In genomic region chr19:17855333-17856152, GRCh38 we compare ENCODE assay signal across 9 cellular contexts. TPM values are rescaled to one million over a fixed set of nuclear protein-coding genes. Genes with fewer than 3 reads are reported as not detected.
DNase-seq lines count a peak whose midpoint lies in the region; ATAC-seq, FAIRE-seq and TF ChIP-seq lines count a peak whose summit lies in the region.
"Had no signal": no experiment of that assay in that cellular context is flagged by ENCODE, and none has a peak within 500 bp of the region (broad histone marks: within the 10 kb centered on the region; RNA-seq: fewer than 3 reads in every experiment).

No MANE protein-coding gene starts in this region.

- H3K4me2 ChIP-seq in GM23338 (no peak overlapping the region), HepG2 (ENCODE audit: low read depth, low read length) (peak overlapping the region; percentile 16; the same call in 1 of the 2 replicates)

- peaks cover 5% of the 10 kb centered on the region for H3K36me3 ChIP-seq in GM23338 (ENCODE audit: insufficient read depth)
- no peaks in the 10 kb centered on the region for H3K36me3 ChIP-seq in HepG2 (replicated peaks in 1 of 2; ENCODE audit: control insufficient read depth in 1 of 2, insufficient read depth in 2 of 2, low read length in 2 of 2)

- POLR2A ChIA-PET in HepG2 (lab: Yijun Ruan, JAX): interaction anchor here (0.9 kb wide), 1 partner anchor 9 kb away, joined by 3 read pairs; no protein-coding TSS in a partner anchor

- intact Hi-C loops in HepG2 (cut with micrococcal nuclease; ENCODE audit: unreplicated experiment): loop anchor here (1.0 to 5.0 kb wide), 4 partner anchors 21 to 80 kb away; partner anchors contain the start of gene CCDC124

- H3F3A ChIP-seq in GM23338 (replicated peaks; ENCODE audit: low read depth): peaks cover 8% of the 10 kb centered on the region

- no peak for TF ChIP-seq EP300 in HepG2 (IDR thresholded peaks at IDR 0.05; ENCODE audit: low read depth in 2 of 2, low read length in 2 of 2)
- no peak for TF ChIP-seq EP300 in HepG2 (CRISPR knock-in tag; IDR thresholded peaks at IDR 0.05; ENCODE audit: borderline replicate concordance)

- H3K27me3 Mint-ChIP-seq in GM23338 (ENCODE audit: insufficient read depth, low read depth, poor library complexity): peaks cover 15% of the 10 kb centered on the region

- no peak overlapping the region for H3K4me3 Mint-ChIP-seq in GM23338

- TF ChIP-seq POLR2A in HepG2 (IDR thresholded peaks at IDR 0.05; ENCODE audit: insufficient read depth in 1 of 2, low read depth in 2 of 2, low read length in 2 of 2): no peak

- H2AFZ ChIP-seq in GM23338 (no peak overlapping the region), HepG2 (ENCODE audit: low read length) (no peak overlapping the region)

- H3K9ac ChIP-seq in HepG2 (ENCODE audit: insufficient read depth, low read depth, low read length): no peak overlapping the region

- H4K20me1 ChIP-seq in GM23338 (replicated peaks; ENCODE audit: insufficient read depth): peaks cover 4% of the 10 kb centered on the region
- peaks cover 8% of the 10 kb centered on the region for H4K20me1 ChIP-seq in HepG2 (ENCODE audit: insufficient read depth, low read length)

- peaks cover 7% of the 10 kb centered on the region for H3K79me2 ChIP-seq in GM23338 (replicated peaks; ENCODE audit: insufficient read depth)
- peaks cover 8% of the 10 kb centered on the region for H3K79me2 ChIP-seq in HepG2 (ENCODE audit: insufficient read depth, low read length)

- no TSS peak for BruUV-seq in HepG2 (replicated peaks; lab: Mats Ljungman, UMichigan)

- 13% methylated on average over 15 of the region's 28 CpGs for WGBS in HepG2 (ENCODE audit: low lambda C conversion rate)

- TF ChIP-seq CTCF in GM23338 (conservative IDR thresholded peaks at IDR 0.05; ENCODE audit: low read depth in 2 of 2) (peak; percentile 88 to 99), HepG2 (CRISPR knock-in tag; IDR thresholded peaks at IDR 0.05) (peak; percentile 97)

- H3K9me3 Mint-ChIP-seq in GM23338: peaks cover 11% of the 10 kb centered on the region; the same call in 2 of the 3 replicates

- DNase-seq in ACHN: peak; percentile 69
- DNase-seq in GM23338 (ENCODE audit: low spot score): peak; percentile 89
- DNase-seq in NCI-H446 (lab: John Stamatoyannopoulos, UW): peak; percentile 44 to 90
- peak; percentile 82 to 93 for DNase-seq in activated CD4-positive, alpha-beta T cell treated with anti-CD3 and anti-CD28 coated beads for 4 hours
- peak; percentile 86 for DNase-seq in cerebellum (ENCODE audit: low spot score)
- DNase-seq in HepG2 (ENCODE audit: low spot score): peak; percentile 57
- peak; percentile 86 to 91 (median 87) for DNase-seq in stimulated activated CD4-positive, alpha-beta T cell treated with anti-CD3 and anti-CD28 coated beads, TNF-alpha, amount 100 ng/mL, for 24 hours (ENCODE audit: low read depth in 3 of 3)

- H3K4me3 ChIP-seq in GM23338: no peak overlapping the region
- no peak overlapping the region for H3K4me3 ChIP-seq in HepG2 (replicated peaks in 1 of 3; ENCODE audit: insufficient read depth in 1 of 3, low read depth in 2 of 3, low read length in 3 of 3)

- H3K27ac Mint-ChIP-seq in GM23338: no peak overlapping the region

- H3K4me1 ChIP-seq in GM23338 (ENCODE audit: insufficient read depth) (no peaks in the 10 kb centered on the region), HepG2 (ENCODE audit: insufficient read depth, low read length) (peaks cover 3% of the 10 kb centered on the region)

- no peaks in the 10 kb centered on the region for H3K9me2 ChIP-seq in GM23338 (ENCODE audit: insufficient read depth)

- ATAC-seq in GM23338 (peak; percentile 55), HepG2 (peak; percentile 59), HG03520 (IDR thresholded peaks at IDR 0.05; ENCODE audit: unreplicated experiment) (no peak)

- H3K36me3 Mint-ChIP-seq in GM23338 (ENCODE audit: low read depth): peaks cover 10% of the 10 kb centered on the region

- CTCF ChIA-PET in HepG2 (lab: Yijun Ruan, JAX; ENCODE audit: low intra/inter-chr PET ratio, low total read pairs): interaction anchor here (0.6 to 1.8 kb wide), 3 partner anchors 71 to 359 kb away, joined by 3 to 8 read pairs (median 3); no protein-coding TSS in a partner anchor

- no peaks in the 10 kb centered on the region for H3K27me3 ChIP-seq in GM23338 (ENCODE audit: insufficient read depth)
- no peaks in the 10 kb centered on the region; a peak in 1 of 5 replicates for H3K27me3 ChIP-seq in HepG2 (ENCODE audit: control insufficient read depth in 1 of 2, insufficient read depth in 2 of 2, low read length in 2 of 2)

- peaks cover 5% of the 10 kb centered on the region for H3K4me1 Mint-ChIP-seq in GM23338

- no peak overlapping the region for H3K27ac ChIP-seq in GM23338 (ENCODE audit: low read depth)
- H3K27ac ChIP-seq in HepG2 (ENCODE audit: extremely low read length, insufficient read depth, low read length): no peak overlapping the region

- H3K9me3 ChIP-seq in HepG2 (ENCODE audit: low read length): no peaks in the 10 kb centered on the region

- peak; percentile 95 for TF ChIP-seq RAD21 in HepG2 (CRISPR knock-in tag; IDR thresholded peaks at IDR 0.05)

- FAIRE-seq in HepG2 (lab: Jason Lieb, UNC): peak; percentile 84

- in situ Hi-C loops in ACHN (cut with HindIII; ENCODE audit: low pct_ligation_motif_present, low pct_unique_long_range_greater_than_20kb, low sequenced_read_pairs): no loop called here
- in situ Hi-C loops in HepG2 (cut with HindIII; ENCODE audit: extremely low pct_ligation_motif_present, low pct_unique_long_range_greater_than_20kb): loop anchor here (10.0 kb wide), 1 partner anchor 151 kb away; no protein-coding TSS in a partner anchor

RNA-seq across cellular contexts. Expression of gene RPL18A, which starts 4.2 kb away (rescaled TPM):
- 1,233 and 1,314 TPM in 2 replicates for total RNA-seq in GM23338 (2014; rRNA removed; shearing (Covaris generic))
- polyA plus RNA-seq in GM23338 (2016; fragmentation: Nextera tagmentation; extraction: Ambion mirVana): 2,829 and 2,918 TPM in 2 replicates
- 486 TPM for total RNA-seq in cerebellum
- total RNA-seq in HepG2 (2016; rRNA removed; fragmentation: Illumina TruSeq; extraction: Trizol): 1,471 and 1,490 TPM in 2 replicates
- 3,356 and 3,471 TPM in 2 replicates for total RNA-seq in HepG2 (2016; cell fraction: cytosol; rRNA removed; fragmentation: Illumina TruSeq; extraction: Trizol; ENCODE audit: low read depth)
- 1,484 and 1,563 TPM in 2 replicates for total RNA-seq in HepG2 (2016; cell fraction: insoluble cytoplasmic fraction; rRNA removed; fragmentation: Illumina TruSeq; extraction: Trizol)
- 4,403 and 4,828 TPM in 2 replicates for total RNA-seq in HepG2 (2016; cell fraction: membrane; rRNA removed; fragmentation: Illumina TruSeq; extraction: Trizol)
- total RNA-seq in HepG2 (2016; cell fraction: nucleus; rRNA removed; fragmentation: Illumina TruSeq; extraction: Trizol): 550 and 622 TPM in 2 replicates
- polyA plus RNA-seq in HepG2 (2011; rRNA removed): 2,004 and 2,232 TPM in 2 replicates
- 2,519 and 3,516 TPM in 2 replicates for polyA plus RNA-seq in HepG2 (2011; cell fraction: cytosol; rRNA removed)
- 865 and 944 TPM in 2 replicates for polyA plus RNA-seq in HepG2 (2011; cell fraction: nucleus; rRNA removed)
- 2,311 and 3,663 TPM in 2 replicates for polyA plus RNA-seq in HepG2 (2012)
- 5,329 and 5,962 TPM in 2 replicates for polyA plus RNA-seq in HepG2 (2016; cell fraction: cytosol; fragmentation: Illumina TruSeq; extraction: Trizol; ENCODE audit: low read depth)
- polyA plus RNA-seq in HepG2 (2016; cell fraction: insoluble cytoplasmic fraction; fragmentation: Illumina TruSeq; extraction: Trizol; ENCODE audit: low read depth): 2,198 and 2,250 TPM in 2 replicates
- polyA plus RNA-seq in HepG2 (2016; cell fraction: membrane; fragmentation: Illumina TruSeq; extraction: Trizol; ENCODE audit: low read depth): 6,513 and 6,759 TPM in 2 replicates
- 1,298 and 1,347 TPM in 2 replicates for polyA plus RNA-seq in HepG2 (2016; cell fraction: nucleus; fragmentation: Illumina TruSeq; extraction: Trizol; ENCODE audit: insufficient read depth, low read depth)
- polyA minus RNA-seq in HepG2 (2011; rRNA and poly(A)+ RNA removed; ENCODE audit: low replicate concordance): 547 and 652 TPM in 2 replicates
- polyA minus RNA-seq in HepG2 (2011; cell fraction: cytosol; rRNA and poly(A)+ RNA removed): 819 and 843 TPM in 2 replicates
- polyA minus RNA-seq in HepG2 (2011; cell fraction: nucleus; rRNA and poly(A)+ RNA removed): 236 and 251 TPM in 2 replicates

RNA-seq across cellular contexts. Expression of gene JAK3, which starts 7.8 kb away (rescaled TPM):
- 4.2 and 5.4 TPM in 2 replicates for total RNA-seq in GM23338 (2014; rRNA removed; shearing (Covaris generic))
- polyA plus RNA-seq in GM23338 (2016; fragmentation: Nextera tagmentation; extraction: Ambion mirVana) (2.8 and 2.9 TPM in 2 replicates), HepG2 (2011; rRNA removed) (18.6 and 30.1 TPM in 2 replicates)
- total RNA-seq in cerebellum (2.6 TPM), HepG2 (2016; rRNA removed; fragmentation: Illumina TruSeq; extraction: Trizol) (2.8 and 3.4 TPM in 2 replicates)
- 1.2 and 1.3 TPM in 2 replicates for total RNA-seq in HepG2 (2016; cell fraction: cytosol; rRNA removed; fragmentation: Illumina TruSeq; extraction: Trizol; ENCODE audit: low read depth)
- 2.5 and 3.4 TPM in 2 replicates for total RNA-seq in HepG2 (2016; cell fraction: insoluble cytoplasmic fraction; rRNA removed; fragmentation: Illumina TruSeq; extraction: Trizol)
- total RNA-seq in HepG2 (2016; cell fraction: membrane; rRNA removed; fragmentation: Illumina TruSeq; extraction: Trizol): 0.72 and 1.3 TPM in 2 replicates
- total RNA-seq in HepG2 (2016; cell fraction: nucleus; rRNA removed; fragmentation: Illumina TruSeq; extraction: Trizol): 4.4 and 4.8 TPM in 2 replicates
- polyA plus RNA-seq in HepG2 (2011; cell fraction: cytosol; rRNA removed): 8.8 and 10.2 TPM in 2 replicates
- 106 and 107 TPM in 2 replicates for polyA plus RNA-seq in HepG2 (2011; cell fraction: nucleus; rRNA removed)
- polyA plus RNA-seq in HepG2 (2012): 6.1 and 10.2 TPM in 2 replicates
- 0.15 and 0.17 TPM in 2 replicates for polyA plus RNA-seq in HepG2 (2016; cell fraction: cytosol; fragmentation: Illumina TruSeq; extraction: Trizol; ENCODE audit: low read depth)
- polyA plus RNA-seq in HepG2 (2016; cell fraction: insoluble cytoplasmic fraction; fragmentation: Illumina TruSeq; extraction: Trizol; ENCODE audit: low read depth): 1.3 and 1.7 TPM in 2 replicates
- 0.35 and 0.45 TPM in 2 replicates for polyA plus RNA-seq in HepG2 (2016; cell fraction: membrane; fragmentation: Illumina TruSeq; extraction: Trizol; ENCODE audit: low read depth)
- polyA plus RNA-seq in HepG2 (2016; cell fraction: nucleus; fragmentation: Illumina TruSeq; extraction: Trizol; ENCODE audit: insufficient read depth, low read depth): 10.2 and 12.3 TPM in 2 replicates
- 1.7 and 37.2 TPM in 2 replicates for polyA minus RNA-seq in HepG2 (2011; rRNA and poly(A)+ RNA removed; ENCODE audit: low replicate concordance)
- 13.1 and 19.0 TPM in 2 replicates for polyA minus RNA-seq in HepG2 (2011; cell fraction: cytosol; rRNA and poly(A)+ RNA removed)
- polyA minus RNA-seq in HepG2 (2011; cell fraction: nucleus; rRNA and poly(A)+ RNA removed): 23.9 and 29.3 TPM in 2 replicates

RNA-seq across cellular contexts. Expression of gene SLC5A5, which starts 16.2 kb away (rescaled TPM):
- 2.1 and 2.6 TPM in 2 replicates for total RNA-seq in GM23338 (2014; rRNA removed; shearing (Covaris generic))
- polyA plus RNA-seq in GM23338 (2016; fragmentation: Nextera tagmentation; extraction: Ambion mirVana) (1.0 and 1.7 TPM in 2 replicates), HepG2 (2011; rRNA removed) (not detected in 2 replicates)
- total RNA-seq in cerebellum (0.27 TPM), HepG2 (2016; rRNA removed; fragmentation: Illumina TruSeq; extraction: Trizol) (not detected in 2 replicates)
- not detected in 2 replicates for total RNA-seq in HepG2 (2016; cell fraction: cytosol; rRNA removed; fragmentation: Illumina TruSeq; extraction: Trizol; ENCODE audit: low read depth)
- not detected in 2 replicates for total RNA-seq in HepG2 (2016; cell fraction: insoluble cytoplasmic fraction; rRNA removed; fragmentation: Illumina TruSeq; extraction: Trizol)
- total RNA-seq in HepG2 (2016; cell fraction: membrane; rRNA removed; fragmentation: Illumina TruSeq; extraction: Trizol): not detected in 2 replicates
- total RNA-seq in HepG2 (2016; cell fraction: nucleus; rRNA removed; fragmentation: Illumina TruSeq; extraction: Trizol): not detected in 2 replicates
- polyA plus RNA-seq in HepG2 (2011; cell fraction: cytosol; rRNA removed): not detected in 2 replicates
- polyA plus RNA-seq in HepG2 (2011; cell fraction: nucleus; rRNA removed): not detected in 2 replicates
- not detected in 2 replicates for polyA plus RNA-seq in HepG2 (2012)
- not detected in 2 replicates for polyA plus RNA-seq in HepG2 (2016; cell fraction: cytosol; fragmentation: Illumina TruSeq; extraction: Trizol; ENCODE audit: low read depth)
- polyA plus RNA-seq in HepG2 (2016; cell fraction: insoluble cytoplasmic fraction; fragmentation: Illumina TruSeq; extraction: Trizol; ENCODE audit: low read depth): not detected in 2 replicates
- polyA plus RNA-seq in HepG2 (2016; cell fraction: membrane; fragmentation: Illumina TruSeq; extraction: Trizol; ENCODE audit: low read depth): not detected in 2 replicates
- polyA plus RNA-seq in HepG2 (2016; cell fraction: nucleus; fragmentation: Illumina TruSeq; extraction: Trizol; ENCODE audit: insufficient read depth, low read depth): not detected in 2 replicates
- 0.06 and 0.09 TPM in 2 replicates for polyA minus RNA-seq in HepG2 (2011; rRNA and poly(A)+ RNA removed; ENCODE audit: low replicate concordance)
- not detected in 2 replicates for polyA minus RNA-seq in HepG2 (2011; cell fraction: cytosol; rRNA and poly(A)+ RNA removed)
- polyA minus RNA-seq in HepG2 (2011; cell fraction: nucleus; rRNA and poly(A)+ RNA removed): not detected in 2 replicates
- total RNA-seq: pulmonary artery endothelial cell had no signal

RNA-seq across cellular contexts. Expression of gene INSL3, which starts 34.2 kb away (rescaled TPM):
- not detected in 2 replicates for total RNA-seq in GM23338 (2014; rRNA removed; shearing (Covaris generic))
- polyA plus RNA-seq in GM23338 (2016; fragmentation: Nextera tagmentation; extraction: Ambion mirVana) (0.76 and 1.5 TPM in 2 replicates), HepG2 (2011; rRNA removed) (0.30 and 0.44 TPM in 2 replicates)
- total RNA-seq in cerebellum (not detected), HepG2 (2016; rRNA removed; fragmentation: Illumina TruSeq; extraction: Trizol) (not detected in 2 replicates)
- not detected in 2 replicates for total RNA-seq in HepG2 (2016; cell fraction: cytosol; rRNA removed; fragmentation: Illumina TruSeq; extraction: Trizol; ENCODE audit: low read depth)
- not detected in 2 replicates for total RNA-seq in HepG2 (2016; cell fraction: insoluble cytoplasmic fraction; rRNA removed; fragmentation: Illumina TruSeq; extraction: Trizol)
- total RNA-seq in HepG2 (2016; cell fraction: membrane; rRNA removed; fragmentation: Illumina TruSeq; extraction: Trizol): not detected in 2 replicates
- total RNA-seq in HepG2 (2016; cell fraction: nucleus; rRNA removed; fragmentation: Illumina TruSeq; extraction: Trizol): not detected in 2 replicates
- polyA plus RNA-seq in HepG2 (2011; cell fraction: cytosol; rRNA removed): 0.21 TPM in 1 of 2 replicates, not detected in the other
- 1.2 and 1.5 TPM in 2 replicates for polyA plus RNA-seq in HepG2 (2011; cell fraction: nucleus; rRNA removed)
- 0.23 and 0.35 TPM in 2 replicates for polyA plus RNA-seq in HepG2 (2012)
- not detected in 2 replicates for polyA plus RNA-seq in HepG2 (2016; cell fraction: cytosol; fragmentation: Illumina TruSeq; extraction: Trizol; ENCODE audit: low read depth)
- polyA plus RNA-seq in HepG2 (2016; cell fraction: insoluble cytoplasmic fraction; fragmentation: Illumina TruSeq; extraction: Trizol; ENCODE audit: low read depth): not detected in 2 replicates
- not detected in 2 replicates for polyA plus RNA-seq in HepG2 (2016; cell fraction: membrane; fragmentation: Illumina TruSeq; extraction: Trizol; ENCODE audit: low read depth)
- not detected in 2 replicates for polyA plus RNA-seq in HepG2 (2016; cell fraction: nucleus; fragmentation: Illumina TruSeq; extraction: Trizol; ENCODE audit: insufficient read depth, low read depth)
- polyA minus RNA-seq in HepG2 (2011; rRNA and poly(A)+ RNA removed; ENCODE audit: low replicate concordance): 0.88 TPM in 1 of 2 replicates, not detected in the other
- not detected in 2 replicates for polyA minus RNA-seq in HepG2 (2011; cell fraction: cytosol; rRNA and poly(A)+ RNA removed)
- polyA minus RNA-seq in HepG2 (2011; cell fraction: nucleus; rRNA and poly(A)+ RNA removed): not detected in 2 replicates
- total RNA-seq: pulmonary artery endothelial cell had no signal
